Comparison of ENCODE assay signal across 10 cellular contexts in the genomic region with DNA sequence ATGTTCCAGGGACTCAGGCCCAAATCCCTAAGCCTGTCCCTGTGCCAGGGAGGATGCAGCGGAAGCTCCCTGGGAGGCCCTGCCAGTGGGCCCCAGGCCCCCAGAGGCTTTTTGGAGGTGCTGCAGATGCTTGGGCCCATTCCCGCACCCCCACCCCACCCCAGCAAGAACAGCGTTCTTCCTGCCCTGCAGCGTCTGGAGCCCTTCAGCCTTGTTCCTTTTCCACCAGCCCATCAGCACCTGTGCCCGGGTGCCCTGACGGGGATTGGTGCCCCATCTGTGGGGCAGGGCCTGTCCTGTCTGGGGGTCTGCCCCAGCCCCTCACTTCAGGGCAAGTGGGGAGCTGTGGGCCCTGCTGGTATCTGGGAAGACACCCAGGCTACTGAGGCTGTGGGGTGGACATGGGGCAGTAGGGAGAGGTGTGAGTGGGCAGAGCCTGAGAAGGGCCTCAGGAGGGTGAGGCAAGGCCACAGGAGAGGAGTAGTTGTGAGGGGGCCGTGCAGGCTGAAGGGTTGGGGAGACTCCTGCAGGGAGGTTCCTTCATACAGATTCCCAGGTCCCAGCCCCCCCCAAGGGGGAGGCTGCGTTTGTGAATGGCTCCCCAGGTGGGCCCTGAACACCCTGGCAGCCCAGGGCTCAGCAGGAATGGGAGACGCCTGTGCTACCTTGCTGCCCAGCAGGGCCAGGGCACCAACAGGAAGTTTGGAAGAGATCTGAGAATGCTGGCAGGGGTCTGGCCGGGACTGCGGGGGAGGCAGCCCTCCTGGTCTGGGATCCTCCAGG. TPM values are rescaled to one million over a fixed set of nuclear protein-coding genes. Genes with fewer than 3 reads are reported as not detected.
DNase-seq lines count a peak whose midpoint lies in the region; ATAC-seq and TF ChIP-seq lines count a peak whose summit lies in the region.
"Had no signal": no experiment of that assay in that cellular context is flagged by ENCODE, and none has a peak within 500 bp of the region (broad histone marks: within the 10 kb centered on the region; RNA-seq: fewer than 3 reads in every experiment).

No MANE protein-coding gene starts in this region.

- H3K4me3 ChIP-seq in mesendoderm (ENCODE audit: low read length) (no peak overlapping the region), upper lobe of right lung (no peak overlapping the region)

- no peak for DNase-seq in activated naive CD8-positive, alpha-beta T cell treated with anti-CD3 and anti-CD28 coated beads, Interleukin-2, amount 50 U/mL, for 24 hours
- DNase-seq in activated naive CD8-positive, alpha-beta T cell treated with anti-CD3 and anti-CD28 coated beads, Interleukin-2, amount 10 ng/mL, durations not matched to agents 7 days and 5 days: peak; percentile 29
- no peak for DNase-seq in mesendoderm
- peak; percentile 60 for DNase-seq in upper lobe of right lung
- no peak for DNase-seq in SHP77 treated with DMSO at 0.1 percent for 48 hours (lab: John Stamatoyannopoulos, UW)

- peak overlapping the region; percentile 7 for H3K56ac ChIP-seq in mesendoderm (ENCODE audit: low read length)

- H3K79me1 ChIP-seq in mesendoderm (ENCODE audit: low read length): no peaks in the 10 kb centered on the region

- POLR2A ChIA-PET in activated naive CD8-positive, alpha-beta T cell treated with anti-CD3 and anti-CD28 coated beads, Interleukin-2, amount 10 ng/mL, durations not matched to agents 7 days and 5 days (lab: Charles Lee): no interaction called here

- H3K36me3 ChIP-seq in mesendoderm (ENCODE audit: control insufficient read depth, insufficient read depth, low read length) (no peaks in the 10 kb centered on the region), upper lobe of right lung (peaks cover 31% of the 10 kb centered on the region)

- H3K27ac Mint-ChIP-seq in activated naive CD8-positive, alpha-beta T cell: no peak overlapping the region
- H3K27ac Mint-ChIP-seq in activated naive CD8-positive, alpha-beta T cell treated with anti-CD3 and anti-CD28 coated beads, Interleukin-2, amount 50 U/mL, for 24 hours: no peak overlapping the region
- peak overlapping the region; percentile 34 for H3K27ac Mint-ChIP-seq in activated naive CD8-positive, alpha-beta T cell treated with anti-CD3 and anti-CD28 coated beads, Interleukin-2, amount 10 ng/mL, durations not matched to agents 7 days and 5 days
- H3K27ac Mint-ChIP-seq: nephron had no signal

- H3K27me3 Mint-ChIP-seq in activated naive CD8-positive, alpha-beta T cell: no peaks in the 10 kb centered on the region
- H3K27me3 Mint-ChIP-seq in activated naive CD8-positive, alpha-beta T cell treated with anti-CD3 and anti-CD28 coated beads, Interleukin-2, amount 50 U/mL, for 24 hours: no peaks in the 10 kb centered on the region
- no peaks in the 10 kb centered on the region for H3K27me3 Mint-ChIP-seq in activated naive CD8-positive, alpha-beta T cell treated with anti-CD3 and anti-CD28 coated beads, Interleukin-2, amount 10 ng/mL, durations not matched to agents 7 days and 5 days

- H3K79me2 ChIP-seq in mesendoderm (ENCODE audit: control insufficient read depth, insufficient read depth, low read length): no peaks in the 10 kb centered on the region

- H3K4me1 Mint-ChIP-seq in activated naive CD8-positive, alpha-beta T cell (ENCODE audit: low read depth): peaks cover 32% of the 10 kb centered on the region
- peaks cover 34% of the 10 kb centered on the region for H3K4me1 Mint-ChIP-seq in activated naive CD8-positive, alpha-beta T cell treated with anti-CD3 and anti-CD28 coated beads, Interleukin-2, amount 50 U/mL, for 24 hours
- peaks cover 21% of the 10 kb centered on the region for H3K4me1 Mint-ChIP-seq in activated naive CD8-positive, alpha-beta T cell treated with anti-CD3 and anti-CD28 coated beads, Interleukin-2, amount 10 ng/mL, durations not matched to agents 7 days and 5 days

- peak overlapping the region; percentile 30 for H3K4me3 Mint-ChIP-seq in activated naive CD8-positive, alpha-beta T cell
- H3K4me3 Mint-ChIP-seq in activated naive CD8-positive, alpha-beta T cell treated with anti-CD3 and anti-CD28 coated beads, Interleukin-2, amount 50 U/mL, for 24 hours: no peak overlapping the region
- H3K4me3 Mint-ChIP-seq in activated naive CD8-positive, alpha-beta T cell treated with anti-CD3 and anti-CD28 coated beads, Interleukin-2, amount 10 ng/mL, durations not matched to agents 7 days and 5 days: peak overlapping the region; percentile 92

- H3K4ac ChIP-seq in mesendoderm (ENCODE audit: low read depth, low read length): no peak overlapping the region

- no peak overlapping the region for H3K23ac ChIP-seq in mesendoderm (ENCODE audit: low read length)

- intact Hi-C loops in upper lobe of right lung (cut with DNase I): no loop called here

- TF ChIP-seq CTCF in upper lobe of right lung (IDR thresholded peaks at IDR 0.05): no peak

- no peaks in the 10 kb centered on the region for H3K9me3 Mint-ChIP-seq in activated naive CD8-positive, alpha-beta T cell (ENCODE audit: low read depth)
- H3K9me3 Mint-ChIP-seq in activated naive CD8-positive, alpha-beta T cell treated with anti-CD3 and anti-CD28 coated beads, Interleukin-2, amount 50 U/mL, for 24 hours: no peaks in the 10 kb centered on the region
- H3K9me3 Mint-ChIP-seq in activated naive CD8-positive, alpha-beta T cell treated with anti-CD3 and anti-CD28 coated beads, Interleukin-2, amount 10 ng/mL, durations not matched to agents 7 days and 5 days: no peaks in the 10 kb centered on the region
- H3K9me3 Mint-ChIP-seq: nephron had no signal

- no peak overlapping the region for H2BK5ac ChIP-seq in mesendoderm (ENCODE audit: low read length)

- no peak for ATAC-seq in activated naive CD8-positive, alpha-beta T cell treated with anti-CD3 and anti-CD28 coated beads, Interleukin-2, amount 50 U/mL, for 24 hours
- no peak for ATAC-seq in activated naive CD8-positive, alpha-beta T cell treated with anti-CD3 and anti-CD28 coated beads, Interleukin-2, amount 10 ng/mL, durations not matched to agents 7 days and 5 days (ENCODE audit: low read depth)
- ATAC-seq in upper lobe of right lung (no peak), HG02938 (IDR thresholded peaks at IDR 0.05; ENCODE audit: unreplicated experiment) (no peak), GM21381 (IDR thresholded peaks at IDR 0.05; ENCODE audit: unreplicated experiment) (no peak)

- H3K18ac ChIP-seq in mesendoderm (ENCODE audit: low read length): no peak overlapping the region

- H4K8ac ChIP-seq in mesendoderm (ENCODE audit: low read depth, low read length): no peak overlapping the region

- H3K27me3 ChIP-seq in mesendoderm (ENCODE audit: insufficient read depth, low read length, poor library complexity) (no peaks in the 10 kb centered on the region), upper lobe of right lung (no peaks in the 10 kb centered on the region)

- no peaks in the 10 kb centered on the region for H3K36me3 Mint-ChIP-seq in activated naive CD8-positive, alpha-beta T cell
- H3K36me3 Mint-ChIP-seq in activated naive CD8-positive, alpha-beta T cell treated with anti-CD3 and anti-CD28 coated beads, Interleukin-2, amount 50 U/mL, for 24 hours (ENCODE audit: low read depth): peaks cover 2% of the 10 kb centered on the region
- H3K36me3 Mint-ChIP-seq in activated naive CD8-positive, alpha-beta T cell treated with anti-CD3 and anti-CD28 coated beads, Interleukin-2, amount 10 ng/mL, durations not matched to agents 7 days and 5 days: peaks cover 5% of the 10 kb centered on the region

- no peak overlapping the region for H3K27ac ChIP-seq in mesendoderm (ENCODE audit: low read depth, low read length)
- no peak overlapping the region for H3K27ac ChIP-seq in upper lobe of right lung

- H2BK120ac ChIP-seq in mesendoderm (ENCODE audit: low read depth, low read length): no peak overlapping the region

- WGBS in mesendoderm (ENCODE audit: extremely low coverage, insufficient coverage, low lambda C conversion rate): no CpG with 5 or more reads among the region's 11 CpGs

- H2AK5ac ChIP-seq in mesendoderm (ENCODE audit: low read length): no peak overlapping the region

- no peak overlapping the region for H3K9ac ChIP-seq in mesendoderm (ENCODE audit: low read length)

- H3K4me1 ChIP-seq in mesendoderm (ENCODE audit: control insufficient read depth, low read depth, low read length) (no peaks in the 10 kb centered on the region), upper lobe of right lung (peaks cover 38% of the 10 kb centered on the region)

- H2BK15ac ChIP-seq in mesendoderm (replicated peaks; ENCODE audit: low read depth): no peak overlapping the region

- no peaks in the 10 kb centered on the region for H3K9me3 ChIP-seq in upper lobe of right lung

- H4K5ac ChIP-seq in mesendoderm (ENCODE audit: low read length): no peak overlapping the region

- no peak overlapping the region for H3K4me2 ChIP-seq in mesendoderm (ENCODE audit: low read length)

RNA-seq across cellular contexts. Expression of gene RNPEPL1, which starts 2.4 kb away (rescaled TPM):
- 100 to 1,000 TPM; 124 TPM for total RNA-seq in activated naive CD8-positive, alpha-beta T cell treated with anti-CD3 and anti-CD28 coated beads, Interleukin-2, amount 10 ng/mL, durations not matched to agents 7 days and 5 days
- polyA plus RNA-seq in mesendoderm (2013, experiment 1 of 2): 5.8 TPM
- polyA plus RNA-seq in mesendoderm (2013, experiment 2 of 2): 5.3 TPM
- 88.6 TPM for total RNA-seq in upper lobe of right lung

RNA-seq across cellular contexts. Expression of gene DUSP28, which starts 10.6 kb away (rescaled TPM):
- total RNA-seq in activated naive CD8-positive, alpha-beta T cell treated with anti-CD3 and anti-CD28 coated beads, Interleukin-2, amount 10 ng/mL, durations not matched to agents 7 days and 5 days: 10 to 100 TPM; 12.3 to 13.8 TPM
- 1.6 TPM for polyA plus RNA-seq in mesendoderm (2013, experiment 1 of 2)
- polyA plus RNA-seq in mesendoderm (2013, experiment 2 of 2): 1.6 TPM
- 5.3 TPM for total RNA-seq in upper lobe of right lung

RNA-seq across cellular contexts. Expression of gene ANKMY1, which starts 12.9 kb away (rescaled TPM):
- 10 to 100 TPM; 50.9 to 53.2 TPM for total RNA-seq in activated naive CD8-positive, alpha-beta T cell treated with anti-CD3 and anti-CD28 coated beads, Interleukin-2, amount 10 ng/mL, durations not matched to agents 7 days and 5 days
- 2.1 TPM for polyA plus RNA-seq in mesendoderm (2013, experiment 1 of 2)
- polyA plus RNA-seq in mesendoderm (2013, experiment 2 of 2): 1.9 TPM
- 19.3 TPM for total RNA-seq in upper lobe of right lung

RNA-seq across cellular contexts. Expression of gene CAPN10, which starts 15.8 kb away (rescaled TPM):
- total RNA-seq in activated naive CD8-positive, alpha-beta T cell treated with anti-CD3 and anti-CD28 coated beads, Interleukin-2, amount 10 ng/mL, durations not matched to agents 7 days and 5 days: 10 to 100 TPM; 72.3 to 74.2 TPM
- 11.8 TPM for polyA plus RNA-seq in mesendoderm (2013, experiment 1 of 2)
- polyA plus RNA-seq in mesendoderm (2013, experiment 2 of 2): 11.6 TPM
- 31.8 TPM for total RNA-seq in upper lobe of right lung

RNA-seq across cellular contexts. Expression of gene GPR35, which starts 54.6 kb away (rescaled TPM):
- total RNA-seq in activated naive CD8-positive, alpha-beta T cell treated with anti-CD3 and anti-CD28 coated beads, Interleukin-2, amount 10 ng/mL, durations not matched to agents 7 days and 5 days: 10 to 100 TPM; 19.2 to 19.3 TPM
- 0.10 TPM for polyA plus RNA-seq in mesendoderm (2013, experiment 1 of 2)
- 0.13 TPM for polyA plus RNA-seq in mesendoderm (2013, experiment 2 of 2)
- 3.4 TPM for total RNA-seq in upper lobe of right lung
- total RNA-seq: epithelial cell of proximal tubule had no signal

Comparison
In these comparisons a context has a peak if more than half of its experiments do, and no peak if none do; other contexts are left out.
1. DNase-seq: peak in activated naive CD8-positive, alpha-beta T cell treated with anti-CD3 and anti-CD28 coated beads, Interleukin-2, amount 10 ng/mL, durations not matched to agents 7 days and 5 days (single experiment) and upper lobe of right lung (single experiment); none in activated naive CD8-positive, alpha-beta T cell treated with anti-CD3 and anti-CD28 coated beads, Interleukin-2, amount 50 U/mL, for 24 hours (single experiment), mesendoderm (single experiment) and SHP77 treated with DMSO at 0.1 percent for 48 hours (single experiment).